ENCODE assay signal across 20 cellular contexts in genomic region chr9:137065336-137065967, GRCh38. TPM values are rescaled to one million over a fixed set of nuclear protein-coding genes. Genes with fewer than 3 reads are reported as not detected.
DNase-seq lines count a peak whose midpoint lies in the region; TF ChIP-seq lines count a peak whose summit lies in the region.
"Had no signal": no experiment of that assay in that cellular context is flagged by ENCODE, and none has a peak within 500 bp of the region (broad histone marks: within the 10 kb centered on the region; RNA-seq: fewer than 3 reads in every experiment).

No MANE protein-coding gene starts in this region.

- H2AFZ ChIP-seq in mesenchymal stem cell (ENCODE audit: low read depth, low read length) (no peak overlapping the region), osteoblast (ENCODE audit: low read length) (no peak overlapping the region)

- no peak overlapping the region for H2BK120ac ChIP-seq in mesenchymal stem cell (ENCODE audit: low read depth, low read length)

- no peak overlapping the region for H4K8ac ChIP-seq in mesenchymal stem cell (ENCODE audit: low read length)

- H3K4me3 ChIP-seq in mesenchymal stem cell (ENCODE audit: insufficient read depth in 1 of 2, low read depth in 1 of 2, low read length in 2 of 2) (no peak overlapping the region), osteoblast (ENCODE audit: insufficient read depth, low read length) (no peak overlapping the region)
- H3K4me3 ChIP-seq: GM12878 had no signal

- H3K27ac ChIP-seq in 22Rv1 (peak overlapping the region; percentile 86; the same call in 1 of the 2 replicates), RWPE1 (peak overlapping the region; percentile 85), mesenchymal stem cell (ENCODE audit: low read length, poor library complexity, severe bottlenecking) (no peak overlapping the region), osteoblast (ENCODE audit: low read depth, low read length) (no peak overlapping the region)

- no peak overlapping the region for H2AK5ac ChIP-seq in mesenchymal stem cell (ENCODE audit: low read length, severe bottlenecking)

- H3K36me3 ChIP-seq in mesenchymal stem cell (ENCODE audit: control insufficient read depth in 1 of 2, insufficient read depth in 2 of 2, low read depth in 1 of 2, low read length in 2 of 2), result peaks cover 0 to 6% of the 10 kb centered on the region in 2 experiments
- H3K36me3 ChIP-seq in osteoblast (ENCODE audit: insufficient read depth, low read length), result no peaks in the 10 kb centered on the region

- H3K79me1 ChIP-seq in mesenchymal stem cell (replicated peaks; ENCODE audit: low read length, poor library complexity, severe bottlenecking), result no peaks in the 10 kb centered on the region

- H3K4me1 Mint-ChIP-seq in glutamatergic neuron (ENCODE audit: low read depth, unreplicated experiment), result peaks cover 3% of the 10 kb centered on the region

- no peak overlapping the region for H3K23ac ChIP-seq in mesenchymal stem cell (ENCODE audit: low read length in 2 of 2)

- H3K9me3 ChIP-seq in mesenchymal stem cell (ENCODE audit: control insufficient read depth, low read length) (no peaks in the 10 kb centered on the region), osteoblast (ENCODE audit: low read depth, low read length) (no peaks in the 10 kb centered on the region)
- H3K9me3 ChIP-seq: BE2C had no signal

- H3K27me3 Mint-ChIP-seq in glutamatergic neuron (ENCODE audit: unreplicated experiment), result no peaks in the 10 kb centered on the region

- no peak overlapping the region for H3K14ac ChIP-seq in mesenchymal stem cell (ENCODE audit: low read length in 2 of 2)

- H3K4me3 Mint-ChIP-seq in glutamatergic neuron (ENCODE audit: unreplicated experiment), result no peak overlapping the region
- H3K4me3 Mint-ChIP-seq: CD4-positive, CD25-positive, alpha-beta regulatory T cell; CD8-positive, alpha-beta memory T cell had no signal

- WGBS in mesenchymal stem cell, result 96% methylated on average over 23 of the region's 23 CpGs

- no peak overlapping the region for H3K27ac Mint-ChIP-seq in glutamatergic neuron (ENCODE audit: unreplicated experiment)
- H3K27ac Mint-ChIP-seq: CD4-positive, CD25-positive, alpha-beta regulatory T cell; CD8-positive, alpha-beta memory T cell had no signal

- H3K4ac ChIP-seq in mesenchymal stem cell (ENCODE audit: low read depth in 1 of 2, low read length in 2 of 2), result no peak overlapping the region

- H3K4me1 ChIP-seq in mesenchymal stem cell (ENCODE audit: control insufficient read depth, insufficient read depth, low read depth, low read length), result peaks cover 12% of the 10 kb centered on the region
- H3K4me1 ChIP-seq in osteoblast (ENCODE audit: insufficient read depth, low read length), result no peaks in the 10 kb centered on the region

- peaks cover 6% of the 10 kb centered on the region for H4K20me1 ChIP-seq in osteoblast (ENCODE audit: insufficient read depth, low read length)

- H2BK5ac ChIP-seq in mesenchymal stem cell (ENCODE audit: low read depth, low read length, poor library complexity, severe bottlenecking), result no peak overlapping the region

- no peaks in the 10 kb centered on the region for H3K36me3 Mint-ChIP-seq in glutamatergic neuron (ENCODE audit: unreplicated experiment)
- H3K36me3 Mint-ChIP-seq: CD4-positive, CD25-positive, alpha-beta regulatory T cell; CD8-positive, alpha-beta memory T cell had no signal

- DNase-seq in RWPE1 (ENCODE audit: low spot score), result no peak
- no peak for DNase-seq in mesenchymal stem cell
- peak; percentile 81 for DNase-seq in osteoblast (ENCODE audit: insufficient read length, low spot score, missing footprints)
- no peak for DNase-seq in RPMI8226
- DNase-seq in glutamatergic neuron, result no peak
- DNase-seq: ACHN; BE2C; C1 segment of cervical spinal cord; CD4-positive, CD25-positive, alpha-beta regulatory T cell; CD8-positive, alpha-beta memory T cell; COR-L47; DMS 273 treated with DMSO at 0.1 percent for 48 hours; DMS53; DND-41; EL; GOT3; H7 had no signal

- H3K9me3 Mint-ChIP-seq in glutamatergic neuron (ENCODE audit: unreplicated experiment), result peaks cover 3% of the 10 kb centered on the region
- H3K9me3 Mint-ChIP-seq: CD8-positive, alpha-beta memory T cell had no signal

- H3K4me2 ChIP-seq in mesenchymal stem cell (ENCODE audit: low read length, poor library complexity, severe bottlenecking) (no peak overlapping the region), osteoblast (ENCODE audit: insufficient read depth, low read length) (no peak overlapping the region)

- H3K27me3 ChIP-seq in mesenchymal stem cell (ENCODE audit: control insufficient read depth in 1 of 2, insufficient read depth in 1 of 2, low read length in 2 of 2) (peaks cover 0 to 15% of the 10 kb centered on the region in 2 experiments), osteoblast (ENCODE audit: insufficient read depth, low read length) (no peaks in the 10 kb centered on the region)
- H3K27me3 ChIP-seq: BE2C had no signal

- POLR2A ChIA-PET in RWPE1 (lab: Yijun Ruan, JAX; ENCODE audit: low non-redundant PET), result interaction anchor here (0.5 kb wide), 2 partner anchors 10 to 21 kb away, joined by 4 to 6 read pairs; no protein-coding TSS in a partner anchor

- no peaks in the 10 kb centered on the region for H3K79me2 ChIP-seq in osteoblast (ENCODE audit: insufficient read depth, low read length)

- no peak overlapping the region for H3K18ac ChIP-seq in mesenchymal stem cell (ENCODE audit: low read depth in 1 of 2, low read length in 2 of 2)

- H2BK12ac ChIP-seq in mesenchymal stem cell (ENCODE audit: low read length in 2 of 2), result no peak overlapping the region

- CTCF ChIA-PET in RWPE1 (lab: Yijun Ruan, JAX), result interaction anchor here (1.0 to 5.8 kb wide), 4 partner anchors 16 to 37 kb away, joined by 3 to 76 read pairs (median 18); partner anchors contain the start of genes ABCA2 and NPDC1

- TF ChIP-seq CTCF in 22Rv1 (IDR thresholded peaks at IDR 0.05) (no peak), RWPE1 (conservative IDR thresholded peaks at IDR 0.05; ENCODE audit: low read depth) (no peak), osteoblast (IDR thresholded peaks at IDR 0.05; ENCODE audit: extremely low read depth, low read depth, low read length) (no peak), glutamatergic neuron (IDR thresholded peaks at IDR 0.05; ENCODE audit: partially characterized antibody, unreplicated experiment) (no peak)

- H3K9ac ChIP-seq in mesenchymal stem cell (ENCODE audit: low read length), result no peak overlapping the region

- H4K91ac ChIP-seq in mesenchymal stem cell (ENCODE audit: low read length), result no peak overlapping the region

- H2BK15ac ChIP-seq in mesenchymal stem cell (ENCODE audit: low read depth, poor library complexity, severe bottlenecking), result peak overlapping the region; percentile 20

RNA-seq across cellular contexts. Expression of gene SAPCD2, which starts 4.9 kb away (rescaled TPM):
- polyA plus RNA-seq in mesenchymal stem cell (2013, experiment 1 of 2), result 1.3 TPM
- polyA plus RNA-seq in mesenchymal stem cell (2013, experiment 2 of 2), result 1.2 TPM
- total RNA-seq in osteoblast (0.88 and 1.1 TPM in 2 replicates), glutamatergic neuron (ENCODE audit: unreplicated experiment) (13.5 TPM)

RNA-seq across cellular contexts. Expression of gene ENTPD2, which starts 11.6 kb away (rescaled TPM):
- not detected for polyA plus RNA-seq in mesenchymal stem cell (2013, experiment 1 of 2)
- polyA plus RNA-seq in mesenchymal stem cell (2013, experiment 2 of 2), result not detected
- not detected in 2 replicates for total RNA-seq in osteoblast
- 0.69 TPM for total RNA-seq in glutamatergic neuron (ENCODE audit: unreplicated experiment)
- total RNA-seq: CD4-positive, CD25-positive, alpha-beta regulatory T cell; CD8-positive, alpha-beta memory T cell; G401; H7 had no signal
- polyA plus RNA-seq: CD4-positive, CD25-positive, alpha-beta regulatory T cell; CD8-positive, alpha-beta memory T cell had no signal

RNA-seq across cellular contexts. Expression of gene UAP1L1, which starts 11.9 kb away (rescaled TPM):
- polyA plus RNA-seq in mesenchymal stem cell (2013, experiment 1 of 2), result 27.8 TPM
- polyA plus RNA-seq in mesenchymal stem cell (2013, experiment 2 of 2), result 27.0 TPM
- 35.9 and 36.9 TPM in 2 replicates for total RNA-seq in osteoblast
- total RNA-seq in glutamatergic neuron (ENCODE audit: unreplicated experiment), result 5.1 TPM

RNA-seq across cellular contexts. Expression of gene NPDC1, which starts 19.5 kb away (rescaled TPM):
- 27.3 TPM for polyA plus RNA-seq in mesenchymal stem cell (2013, experiment 1 of 2)
- polyA plus RNA-seq in mesenchymal stem cell (2013, experiment 2 of 2), result 25.4 TPM
- total RNA-seq in osteoblast, result 10.0 and 10.1 TPM in 2 replicates
- total RNA-seq in glutamatergic neuron (ENCODE audit: unreplicated experiment), result 260 TPM

RNA-seq across cellular contexts. Expression of gene MAN1B1, which starts 21.3 kb away (rescaled TPM):
- 67.1 TPM for polyA plus RNA-seq in mesenchymal stem cell (2013, experiment 1 of 2)
- polyA plus RNA-seq in mesenchymal stem cell (2013, experiment 2 of 2), result 66.3 TPM
- total RNA-seq in osteoblast (94.1 and 103 TPM in 2 replicates), glutamatergic neuron (ENCODE audit: unreplicated experiment) (59.8 TPM)

Comparison
In these comparisons a context has a peak if more than half of its experiments do, and no peak if none do; other contexts are left out.
1. H3K27ac ChIP-seq: peak in 22Rv1 (single experiment) and RWPE1 (single experiment); none in mesenchymal stem cell (single experiment) and osteoblast (single experiment).